In genomic region chr12:71216725-71217579, GRCh38 we compare ENCODE assay signal across 9 cellular contexts. TPM values are rescaled to one million over a fixed set of nuclear protein-coding genes. Genes with fewer than 3 reads are reported as not detected.
DNase-seq lines count a peak whose midpoint lies in the region; ATAC-seq and TF ChIP-seq lines count a peak whose summit lies in the region.
"Had no signal": no experiment of that assay in that cellular context is flagged by ENCODE, and none has a peak within 500 bp of the region (broad histone marks: within the 10 kb centered on the region; RNA-seq: fewer than 3 reads in every experiment).

No MANE protein-coding gene starts in this region.

- no peak for ATAC-seq in HG02763 (IDR thresholded peaks at IDR 0.05; ENCODE audit: unreplicated experiment)
- no peak for ATAC-seq in GM21737 (IDR thresholded peaks at IDR 0.05; ENCODE audit: unreplicated experiment)
- no peak for ATAC-seq in natural killer cell

- TF ChIP-seq EP300 in Ishikawa (IDR thresholded peaks at IDR 0.05; ENCODE audit: borderline replicate concordance), result no peak

- H3K4me3 Mint-ChIP-seq in natural killer cell, result no peak overlapping the region

- TF ChIP-seq RAD21 in Ishikawa (IDR thresholded peaks at IDR 0.05; ENCODE audit: low read depth), result peak; percentile 78

- no peak overlapping the region for H3K27ac Mint-ChIP-seq in natural killer cell

- intact Hi-C loops in natural killer cell (cut with micrococcal nuclease), result no loop called here

- no peaks in the 10 kb centered on the region for H3K36me3 Mint-ChIP-seq in natural killer cell

- H3K4me1 Mint-ChIP-seq in natural killer cell, result no peaks in the 10 kb centered on the region

- H3K27me3 Mint-ChIP-seq in natural killer cell (ENCODE audit: low read depth in 2 of 2), result no peaks in the 10 kb centered on the region

- DNase-seq in RKO (ENCODE audit: low spot score) (peak; percentile 65), fibroblast of peridontal ligament (ENCODE audit: extremely low read depth) (peak; percentile 1), putamen (ENCODE audit: low spot score) (peak; percentile 36), natural killer cell (no peak)

- H3K9me3 Mint-ChIP-seq in natural killer cell, result peaks cover 0 to 2% of the 10 kb centered on the region in 2 donors

- peak; percentile 55 for TF ChIP-seq CTCF in GM12873 (IDR thresholded peaks at IDR 0.05; ENCODE audit: insufficient read depth, low read depth, low read length, missing control alignments)
- TF ChIP-seq CTCF in natural killer cell (IDR thresholded peaks at IDR 0.05), result no peak

TF ChIP-seq in Ishikawa, 13 proteins besides CTCF, POLR2A, EP300 and RAD21:
- TF ChIP-seq, protein P1, sequence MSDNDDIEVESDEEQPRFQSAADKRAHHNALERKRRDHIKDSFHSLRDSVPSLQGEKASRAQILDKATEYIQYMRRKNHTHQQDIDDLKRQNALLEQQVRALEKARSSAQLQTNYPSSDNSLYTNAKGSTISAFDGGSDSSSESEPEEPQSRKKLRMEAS (IDR thresholded peaks at IDR 0.05), result no peak
- TF ChIP-seq TAF1 (IDR thresholded peaks at IDR 0.05; ENCODE audit: low read depth), result no peak
- TF ChIP-seq TEAD4 (IDR thresholded peaks at IDR 0.05), result 0 out of 2 replicates have a peak, but pooled peaks have one; percentile 24

RNA-seq across cellular contexts. Expression of gene TSPAN8, which starts 59.2 kb away (rescaled TPM):
- not detected for total RNA-seq in natural killer cell
- total RNA-seq: T-helper 1 cell treated with Interleukin-12 subunit alpha and Interleukin-12 subunit beta and Interleukin-4 antibody, amounts not matched to agents 30 ng/mL and 1 ng/mL, for 36 hours had no signal
